ENCODE assay signal across 19 cellular contexts in the genomic region with DNA sequence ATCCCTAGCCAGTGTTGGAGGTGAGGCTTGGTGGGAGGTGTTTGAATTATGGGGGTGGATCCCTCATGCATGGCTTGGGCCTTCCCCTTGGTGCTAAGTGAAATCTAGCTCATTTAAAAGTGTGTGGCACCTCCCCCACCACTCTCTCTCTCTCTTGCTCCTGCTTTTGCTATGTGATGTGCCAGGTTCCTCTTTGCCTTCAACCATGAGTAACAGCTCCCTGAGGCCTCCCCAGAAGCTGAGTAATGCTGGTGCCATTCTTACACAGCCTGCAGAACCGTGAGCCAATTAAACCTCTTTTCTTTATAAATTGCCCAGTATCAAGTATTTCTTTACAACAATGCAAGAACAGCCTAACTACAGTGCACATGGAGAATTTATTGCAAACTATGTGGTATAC.
DNase-seq lines count a peak whose midpoint lies in the region; ATAC-seq, FAIRE-seq and TF ChIP-seq lines count a peak whose summit lies in the region.
"Had no signal": no experiment of that assay in that cellular context is flagged by ENCODE, and none has a peak within 500 bp of the region (broad histone marks: within the 10 kb centered on the region; RNA-seq: fewer than 3 reads in every experiment).

No MANE protein-coding gene starts in this region.

- no peak for ATAC-seq in HG03159 (IDR thresholded peaks at IDR 0.05; ENCODE audit: unreplicated experiment)
- ATAC-seq: CD8-positive, alpha-beta T cell; HepG2; Right ventricle myocardium inferior had no signal

- DNase-seq in HT1080 (ENCODE audit: low read depth): peak; percentile 22
- DNase-seq in OCI-M1 (lab: John Stamatoyannopoulos, UW): peak; percentile 3
- DNase-seq in bronchial epithelial cell (ENCODE audit: low read depth): peak; percentile 62
- DNase-seq in nephron progenitor cell: no peak
- DNase-seq in HK-2 (ENCODE audit: unreplicated experiment): no peak
- DNase-seq in NCI-H526 treated with DMSO at 0.1 percent for 48 hours (lab: John Stamatoyannopoulos, UW): no peak
- DNase-seq: CD8-positive, alpha-beta T cell; DND-41; GDM1; MM.1S; NCI-H1436; NCI-H2029 treated with DMSO at 0.1 percent for 48 hours; NCI-H524 treated with DMSO at 0.1 percent for 48 hours; PC-9 had no signal

- no peaks in the 10 kb centered on the region for H3K27me3 ChIP-seq in bronchial epithelial cell (ENCODE audit: control insufficient read depth, insufficient read depth, low read length)

- no peaks in the 10 kb centered on the region for H3K36me3 ChIP-seq in bronchial epithelial cell (ENCODE audit: control insufficient read depth, insufficient read depth, low read length)

- no peaks in the 10 kb centered on the region for H3K9me3 Mint-ChIP-seq in nephron progenitor cell

- H3K4me1 Mint-ChIP-seq in nephron progenitor cell: peaks cover 9% of the 10 kb centered on the region

- H3K4me3 Mint-ChIP-seq in nephron progenitor cell: no peak overlapping the region
- H3K4me3 Mint-ChIP-seq: CD8-positive, alpha-beta T cell had no signal

- TF ChIP-seq CTCF in bronchial epithelial cell (IDR thresholded peaks at IDR 0.05; ENCODE audit: insufficient read depth, low read length, severe bottlenecking) (no peak), nephron progenitor cell (IDR thresholded peaks at IDR 0.05) (no peak)

- no peaks in the 10 kb centered on the region for H3K36me3 Mint-ChIP-seq in nephron progenitor cell (ENCODE audit: low read depth)
- H3K36me3 Mint-ChIP-seq: CD8-positive, alpha-beta T cell had no signal

- peak overlapping the region; percentile 10 for H3K27ac Mint-ChIP-seq in nephron progenitor cell
- H3K27ac Mint-ChIP-seq: CD8-positive, alpha-beta T cell had no signal

- H3K4me3 ChIP-seq in bronchial epithelial cell (ENCODE audit: low read depth, low read length): no peak overlapping the region
- H3K4me3 ChIP-seq: PC-9, SK-N-MC had no signal

- H3K27me3 Mint-ChIP-seq in nephron progenitor cell (ENCODE audit: low read depth, poor library complexity): no peaks in the 10 kb centered on the region

- FAIRE-seq in bronchial epithelial cell (lab: Jason Lieb, UNC): no peak
- FAIRE-seq: H1, HepG2 had no signal

Comparison
In these comparisons a context has a peak if more than half of its experiments do, and no peak if none do; other contexts are left out.
1. DNase-seq: peak in HT1080 (single experiment), OCI-M1 (single experiment) and bronchial epithelial cell (single experiment); none in nephron progenitor cell (single experiment), HK-2 (single experiment) and NCI-H526 treated with DMSO at 0.1 percent for 48 hours (single experiment).